ENCODE assay signal across 21 cellular contexts in the genomic region with DNA sequence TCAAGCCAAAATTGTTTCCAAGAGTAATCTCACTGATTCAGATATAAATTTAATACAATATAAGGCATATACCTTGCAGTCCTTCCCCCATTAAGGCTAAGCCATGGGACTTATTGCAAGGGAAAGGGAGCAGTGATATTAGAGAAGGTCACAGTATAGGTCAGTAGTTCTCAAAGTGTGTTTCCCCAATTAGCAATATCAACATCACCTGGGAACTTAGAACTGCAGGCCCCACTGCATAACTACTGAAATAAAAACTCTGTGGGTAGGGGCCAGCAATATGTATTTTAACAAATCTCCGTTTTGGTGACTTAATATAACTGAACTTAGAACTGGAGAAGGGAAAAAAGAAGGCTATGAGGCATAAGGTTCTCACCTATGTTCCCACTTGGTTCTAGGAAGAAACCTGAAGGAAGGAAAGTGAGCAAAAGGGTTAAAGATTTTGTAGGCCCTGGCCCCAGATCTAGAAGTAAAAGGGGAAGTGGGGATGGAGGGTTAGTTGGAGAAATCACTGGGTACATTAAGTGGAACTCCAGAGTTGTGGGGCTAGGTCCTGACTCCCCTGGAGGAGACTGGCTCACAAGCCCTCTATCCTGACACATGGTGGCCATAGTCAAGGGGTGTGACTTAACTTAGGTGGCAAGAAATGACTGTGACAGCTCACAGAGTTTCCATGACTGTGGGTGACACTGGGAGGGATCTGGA. TPM values are rescaled to one million over a fixed set of nuclear protein-coding genes. Genes with fewer than 3 reads are reported as not detected.
A peak's percentile ranks its signal among the peaks of the same experiment; 100 is the strongest.
DNase-seq lines count a peak whose midpoint lies in the region; ATAC-seq, FAIRE-seq and TF ChIP-seq lines count a peak whose summit lies in the region.
"Had no signal": no experiment of that assay in that cellular context is flagged by ENCODE, and none has a peak within 500 bp of the region (broad histone marks: within the 10 kb centered on the region; RNA-seq: fewer than 3 reads in every experiment).

No MANE protein-coding gene starts in this region.

- no peak overlapping the region for H3K23ac ChIP-seq in H1 (ENCODE audit: insufficient read length)

- H2BK120ac ChIP-seq in H1 (replicated peaks; ENCODE audit: low read depth, low read length), result no peak overlapping the region

- no peak for FAIRE-seq in H1 (lab: Jason Lieb, UNC)

- peaks cover 3 to 22% (median 17%) of the 10 kb centered on the region in 11 experiments; a peak in 21 of 22 replicates for H3K36me3 ChIP-seq in BLaER1 treated with 17β-estradiol and CSF1 and Interleukin-3, amounts not matched to agents 10 nM and 100 nM
- no peaks in the 10 kb centered on the region; a peak in 1 of 8 replicates for H3K36me3 ChIP-seq in H1 (ENCODE audit: control insufficient read depth in 2 of 4, insufficient read depth in 4 of 4, low read length in 3 of 4)

- TF ChIP-seq CTCF in H1 (IDR thresholded peaks at IDR 0.05; ENCODE audit: control extremely low read depth in 1 of 3, insufficient read depth in 1 of 3, low read depth in 1 of 3, low read length in 3 of 3), result no peak

- H4K5ac ChIP-seq in H1 (ENCODE audit: insufficient read length, low read depth, low read length), result no peak overlapping the region

- CTCF ChIA-PET in H1 (lab: Charles Lee; ENCODE audit: partially characterized antibody), result no interaction called here

- no peak overlapping the region for H2AFZ ChIP-seq in H1 (ENCODE audit: low read length)

- H3K4me3 ChIP-seq in BLaER1 treated with 17β-estradiol and CSF1 and Interleukin-3, amounts not matched to agents 10 nM and 100 nM, result no peak overlapping the region
- H3K4me3 ChIP-seq in H1 (ENCODE audit: extremely low read depth in 1 of 4, insufficient read depth in 2 of 4, low read depth in 3 of 4, low read length in 4 of 4), result no peak overlapping the region
- H3K4me3 ChIP-seq: heart left ventricle, MG63 had no signal

- ATAC-seq in GM19395 (IDR thresholded peaks at IDR 0.05; ENCODE audit: unreplicated experiment), result peak; percentile 53
- ATAC-seq in GM19463 (IDR thresholded peaks at IDR 0.05; ENCODE audit: unreplicated experiment), result no peak
- ATAC-seq: activated CD8-positive, alpha-beta memory T cell treated with anti-CD3 and anti-CD28 coated beads, Interleukin-2, amount 10 ng/mL, durations not matched to agents 7 days and 5 days; effector memory CD8-positive, alpha-beta T cell; heart left ventricle; naive thymus-derived CD8-positive, alpha-beta T cell had no signal

- DNase-seq in NOMO-1 (lab: John Stamatoyannopoulos, UW; ENCODE audit: unreplicated experiment in 2 of 2) (peak; percentile 16 to 20), H1 (ENCODE audit: low read depth in 1 of 2, low spot score in 2 of 2) (no peak), epidermal melanocyte (ENCODE audit: insufficient read length, low spot score) (no peak)
- DNase-seq in activated CD4-positive, CD25-positive, alpha-beta regulatory T cell treated with anti-CD3 and anti-CD28 coated beads, Interleukin-2, amount 50 U/mL, for 72 hours, result no peak
- DNase-seq in activated effector memory CD4-positive, alpha-beta T cell treated with Interleukin-2 at 50 U/mL for 16 hours, result no peak
- DNase-seq: activated CD4-positive, CD25-positive, alpha-beta regulatory T cell; activated CD8-positive, alpha-beta memory T cell treated with anti-CD3 and anti-CD28 coated beads, Interleukin-2, amount 10 ng/mL, durations not matched to agents 7 days and 5 days; activated naive CD4-positive, alpha-beta T cell treated with anti-CD3 and anti-CD28 coated beads for 36 hours; Caco-2; effector memory CD8-positive, alpha-beta T cell; heart left ventricle; naive thymus-derived CD8-positive, alpha-beta T cell; NCI-H187; NCI-H2227 treated with DMSO at 0.1 percent for 48 hours; SHP77 treated with DMSO at 0.1 percent for 48 hours; stimulated activated CD4-positive, alpha-beta T cell treated with anti-CD3 and anti-CD28 coated beads, Interleukin-2, amount 100 ng/mL, for 48 hours; T-helper 2 cell had no signal

- H2AK5ac ChIP-seq in H1 (ENCODE audit: low read depth, low read length), result 0 out of 2 replicates have a peak overlapping the region, but pooled peaks have one; percentile 18

- no peak for TF ChIP-seq RAD21 in H1 (IDR thresholded peaks at IDR 0.05 in 1 of 2, conservative IDR thresholded peaks at IDR 0.05 in 1 of 2; ENCODE audit: low read depth in 2 of 2, low read length in 2 of 2)

- no peaks in the 10 kb centered on the region for H3K79me2 ChIP-seq in H1 (ENCODE audit: control insufficient read depth in 1 of 2, insufficient read depth in 2 of 2, low read length in 2 of 2)

- H3K23me2 ChIP-seq in H1 (ENCODE audit: low read depth, low read length), result no peaks in the 10 kb centered on the region

- peak overlapping the region; percentile 10 for H4K91ac ChIP-seq in H1 (replicated peaks; ENCODE audit: insufficient read length, low read length)

- no peak overlapping the region for H3K9ac ChIP-seq in BLaER1 treated with 17β-estradiol and CSF1 and Interleukin-3, amounts not matched to agents 10 nM and 100 nM
- no peak overlapping the region for H3K9ac ChIP-seq in H1 (replicated peaks in 1 of 4; ENCODE audit: extremely low read depth in 1 of 4, low read depth in 3 of 4, low read length in 3 of 4)

- 100% methylated on average over 1 of the region's 1 CpG; no CpG with 5 or more reads in 1 of the 2 experiments for WGBS in H1 (ENCODE audit: extremely low coverage in 1 of 2, insufficient coverage in 1 of 2, insufficient read length in 1 of 2, insufficient replicate concordance in 2 of 2, low coverage in 1 of 2, low lambda C conversion rate in 2 of 2, missing lambda C conversion rate in 1 of 2), 2 experiments

- POLR2A ChIA-PET in H1 (lab: Charles Lee; ENCODE audit: partially characterized antibody), result no interaction called here

- no peak overlapping the region; the same call in 1 of the 2 replicates for H3K18ac ChIP-seq in H1 (ENCODE audit: extremely low read depth, low read length)

- no peak overlapping the region for H3K4ac ChIP-seq in H1 (replicated peaks; ENCODE audit: insufficient read length, low read depth, low read length)

- peak overlapping the region in 10 of 11 experiments; percentile 8 to 83 (median 72); a peak in 16 of 22 replicates for H3K4me2 ChIP-seq in BLaER1 treated with 17β-estradiol and CSF1 and Interleukin-3, amounts not matched to agents 10 nM and 100 nM
- no peak overlapping the region for H3K4me2 ChIP-seq in H1 (ENCODE audit: insufficient read depth in 1 of 2, low read depth in 2 of 2, low read length in 2 of 2)

- no peaks in the 10 kb centered on the region for H4K20me1 ChIP-seq in BLaER1 treated with 17β-estradiol and CSF1 and Interleukin-3, amounts not matched to agents 10 nM and 100 nM
- H4K20me1 ChIP-seq in H1 (replicated peaks in 1 of 2; ENCODE audit: control insufficient read depth in 1 of 2, insufficient read depth in 2 of 2, low read length in 2 of 2), result no peaks in the 10 kb centered on the region

- H2BK5ac ChIP-seq in H1 (ENCODE audit: low read depth, low read length), result no peak overlapping the region

- H3K4me1 ChIP-seq in BLaER1 treated with 17β-estradiol and CSF1 and Interleukin-3, amounts not matched to agents 10 nM and 100 nM, result peaks cover 10 to 85% (median 59%) of the 10 kb centered on the region in 10 experiments; a peak in 19 of 20 replicates
- peaks cover 3 to 14% (median 7%) of the 10 kb centered on the region in 4 experiments for H3K4me1 ChIP-seq in H1 (replicated peaks in 1 of 4; ENCODE audit: control insufficient read depth in 3 of 4, insufficient read depth in 4 of 4, low read length in 3 of 4)
- H3K4me1 ChIP-seq: Caco-2 had no signal

- H3K56ac ChIP-seq in H1 (replicated peaks; ENCODE audit: insufficient read length, low read depth, low read length), result no peak overlapping the region

- no peaks in the 10 kb centered on the region for H3K79me1 ChIP-seq in H1 (ENCODE audit: low read depth, low read length)

- peak overlapping the region; percentile 75; the same call in 1 of the 2 replicates for H2BK12ac ChIP-seq in H1 (ENCODE audit: low read depth, low read length)

- no peak for TF ChIP-seq POLR2A in H1 (IDR thresholded peaks at IDR 0.05; ENCODE audit: control extremely low read depth in 1 of 2, low read depth in 2 of 2, low read length in 2 of 2)

- no peak overlapping the region; the same call in 1 of the 2 replicates for H2BK20ac ChIP-seq in H1 (ENCODE audit: low read length)

- no peaks in the 10 kb centered on the region for H3K9me3 ChIP-seq in BLaER1 treated with 17β-estradiol and CSF1 and Interleukin-3, amounts not matched to agents 10 nM and 100 nM (replicated peaks in 1 of 11)
- no peaks in the 10 kb centered on the region for H3K9me3 ChIP-seq in H1 (ENCODE audit: insufficient read depth in 2 of 2, low read depth in 1 of 2, low read length in 1 of 2)
- H3K9me3 ChIP-seq: Caco-2, heart left ventricle, MG63 had no signal

- no peaks in the 10 kb centered on the region for H3K27me3 ChIP-seq in BLaER1 treated with 17β-estradiol and CSF1 and Interleukin-3, amounts not matched to agents 10 nM and 100 nM
- no peaks in the 10 kb centered on the region for H3K27me3 ChIP-seq in H1 (replicated peaks in 1 of 4; ENCODE audit: control insufficient read depth in 3 of 4, extremely low read depth in 1 of 4, insufficient read depth in 3 of 4, low read length in 3 of 4)
- H3K27me3 ChIP-seq: heart left ventricle, MG63 had no signal

- H3K14ac ChIP-seq in H1 (ENCODE audit: insufficient read length), result no peak overlapping the region

- no peak for TF ChIP-seq EP300 in H1 (IDR thresholded peaks at IDR 0.05; ENCODE audit: borderline replicate concordance in 1 of 2, low read depth in 2 of 2, low read length in 2 of 2)

- H2BK15ac ChIP-seq in H1 (ENCODE audit: low read length), result no peak overlapping the region

- peak overlapping the region in 9 of 11 experiments; percentile 16 to 68 (median 44); a peak in 15 of 22 replicates for H3K27ac ChIP-seq in BLaER1 treated with 17β-estradiol and CSF1 and Interleukin-3, amounts not matched to agents 10 nM and 100 nM
- no peak overlapping the region for H3K27ac ChIP-seq in H1 (ENCODE audit: low read depth, low read length)
- H3K27ac ChIP-seq: heart left ventricle had no signal

- H4K8ac ChIP-seq in H1 (ENCODE audit: extremely low read depth, insufficient read depth, low read length), result no peak overlapping the region

RNA-seq across cellular contexts. Expression of gene WDR36, which starts 40.7 kb away (rescaled TPM):
- 41.8 and 43.7 TPM in 2 replicates for total RNA-seq in H1 (2021; fragmentation: NEBNext Ultra II Directional; extraction: Animal tissue kit (Norgen Biotek cat#: 25700))
- 6.9 and 9.3 TPM in 2 replicates for polyA plus RNA-seq in H1 (2011; rRNA removed)
- 10.6 TPM for polyA plus RNA-seq in H1 (2011; cell fraction: cytosol; rRNA removed)
- polyA plus RNA-seq in H1 (2011; cell fraction: nucleus; rRNA removed), result 12.9 TPM
- polyA plus RNA-seq in H1 (2012, experiment 1 of 2), result 9.9 to 24.1 TPM (median 13.2 TPM) in 4 replicates
- 1.1 TPM for polyA plus RNA-seq in H1 (2012, experiment 2 of 2)
- polyA plus RNA-seq in H1 (2013, experiment 1 of 2), result 19.2 TPM
- polyA plus RNA-seq in H1 (2013, experiment 2 of 2), result 18.7 TPM
- polyA minus RNA-seq in H1 (2011; rRNA and poly(A)+ RNA removed), result 47.0 and 59.6 TPM in 2 replicates
- polyA minus RNA-seq in H1 (2011; cell fraction: cytosol; rRNA and poly(A)+ RNA removed), result 28.5 TPM
- polyA minus RNA-seq in H1 (2011; cell fraction: nucleus; rRNA and poly(A)+ RNA removed), result 107 TPM

Comparison
In these comparisons a context has a peak if more than half of its experiments do, and no peak if none do; other contexts are left out.
1. H3K4me2 ChIP-seq: peak in BLaER1 treated with 17β-estradiol and CSF1 and Interleukin-3, amounts not matched to agents 10 nM and 100 nM (10 of 11); none in H1 (0 of 2).
2. DNase-seq: peak in NOMO-1 (2 of 2); none in H1 (0 of 2), activated CD4-positive, CD25-positive, alpha-beta regulatory T cell treated with anti-CD3 and anti-CD28 coated beads, Interleukin-2, amount 50 U/mL, for 72 hours (single experiment), activated effector memory CD4-positive, alpha-beta T cell treated with Interleukin-2 at 50 U/mL for 16 hours (single experiment) and epidermal melanocyte (single experiment).